ENCODE assay signal across 11 cellular contexts in genomic region chr2:109185801-109186570, GRCh38. TPM values are rescaled to one million over a fixed set of nuclear protein-coding genes. Genes with fewer than 3 reads are reported as not detected.
DNase-seq lines count a peak whose midpoint lies in the region; ATAC-seq and TF ChIP-seq lines count a peak whose summit lies in the region.
"Had no signal": no experiment of that assay in that cellular context is flagged by ENCODE, and none has a peak within 500 bp of the region (broad histone marks: within the 10 kb centered on the region; RNA-seq: fewer than 3 reads in every experiment).

No MANE protein-coding gene starts in this region.

- H3K9me3 Mint-ChIP-seq in T-helper 2 cell treated with Interferon-gamma antibody and Interleukin-4, amounts not matched to agents 5 μg/mL and 100 μg/mL, for 36 hours = no peaks in the 10 kb centered on the region
- H3K9me3 Mint-ChIP-seq in activated naive CD4-positive, alpha-beta T cell treated with anti-CD3 and anti-CD28 coated beads, Interleukin-2, amount 10 ng/mL, durations not matched to agents 7 days and 5 days = no peaks in the 10 kb centered on the region

- no peak overlapping the region for H2AFZ ChIP-seq in fibroblast of lung (ENCODE audit: low read length)

- peaks cover 39% of the 10 kb centered on the region for H3K79me2 ChIP-seq in fibroblast of lung (ENCODE audit: control insufficient read depth, insufficient read depth, low read length)

- no peak overlapping the region for H3K4me3 ChIP-seq in fibroblast of lung (replicated peaks in 1 of 4; ENCODE audit: control extremely low read depth in 1 of 4, insufficient read depth in 1 of 4, low read depth in 3 of 4, low read length in 4 of 4)
- no peak overlapping the region for H3K4me3 ChIP-seq in muscle layer of colon (ENCODE audit: low read depth in 1 of 2, low read length in 2 of 2)
- H3K4me3 ChIP-seq: colonic mucosa had no signal

- no peak overlapping the region for H3K27ac Mint-ChIP-seq in T-helper 2 cell treated with Interferon-gamma antibody and Interleukin-4, amounts not matched to agents 5 μg/mL and 100 μg/mL, for 36 hours
- H3K27ac Mint-ChIP-seq in activated naive CD4-positive, alpha-beta T cell treated with anti-CD3 and anti-CD28 coated beads, Interleukin-2, amount 10 ng/mL, durations not matched to agents 7 days and 5 days = no peak overlapping the region
- H3K27ac Mint-ChIP-seq: immature natural killer cell; stimulated activated naive CD8-positive, alpha-beta T cell treated with anti-CD3 and anti-CD28 coated beads, Interleukin-15, amount 100 ng/mL, for 72 hours had no signal

- peak overlapping the region; percentile 88 for H3K27ac ChIP-seq in fibroblast of lung (ENCODE audit: insufficient read depth, low read length)
- H3K27ac ChIP-seq in muscle layer of colon (ENCODE audit: low read depth, low read length) = peak overlapping the region; percentile 63
- H3K27ac ChIP-seq: colonic mucosa had no signal

- H3K27me3 ChIP-seq in fibroblast of lung (ENCODE audit: control insufficient read depth, insufficient read depth, low read length) (no peaks in the 10 kb centered on the region), muscle layer of colon (ENCODE audit: control insufficient read depth in 1 of 2, insufficient read depth in 2 of 2, low read length in 2 of 2) (no peaks in the 10 kb centered on the region)
- H3K27me3 ChIP-seq: colonic mucosa had no signal

- H3K27me3 Mint-ChIP-seq in T-helper 2 cell treated with Interferon-gamma antibody and Interleukin-4, amounts not matched to agents 5 μg/mL and 100 μg/mL, for 36 hours (ENCODE audit: low read depth) = peaks cover 31% of the 10 kb centered on the region
- peaks cover 29% of the 10 kb centered on the region for H3K27me3 Mint-ChIP-seq in activated naive CD4-positive, alpha-beta T cell treated with anti-CD3 and anti-CD28 coated beads, Interleukin-2, amount 10 ng/mL, durations not matched to agents 7 days and 5 days
- H3K27me3 Mint-ChIP-seq: stimulated activated naive CD8-positive, alpha-beta T cell treated with anti-CD3 and anti-CD28 coated beads, Interleukin-15, amount 100 ng/mL, for 72 hours had no signal

- no peaks in the 10 kb centered on the region for H4K20me1 ChIP-seq in fibroblast of lung (ENCODE audit: control insufficient read depth, extremely low read depth, insufficient read depth, low read length)

- no peaks in the 10 kb centered on the region for H3K36me3 Mint-ChIP-seq in T-helper 2 cell treated with Interferon-gamma antibody and Interleukin-4, amounts not matched to agents 5 μg/mL and 100 μg/mL, for 36 hours (ENCODE audit: low read depth)
- H3K36me3 Mint-ChIP-seq in activated naive CD4-positive, alpha-beta T cell treated with anti-CD3 and anti-CD28 coated beads, Interleukin-2, amount 10 ng/mL, durations not matched to agents 7 days and 5 days = no peaks in the 10 kb centered on the region

- H3K9ac ChIP-seq in fibroblast of lung (ENCODE audit: insufficient read depth, low read length) (peak overlapping the region; percentile 51), muscle layer of colon (ENCODE audit: low read length) (no peak overlapping the region)

- peaks cover 19% of the 10 kb centered on the region for H3K4me1 ChIP-seq in fibroblast of lung (ENCODE audit: control insufficient read depth, extremely low read depth, insufficient read depth, low read length)
- peaks cover 25% of the 10 kb centered on the region for H3K4me1 ChIP-seq in muscle layer of colon (ENCODE audit: insufficient read depth, low read length)
- H3K4me1 ChIP-seq: colonic mucosa had no signal

- H3K36me3 ChIP-seq in fibroblast of lung (ENCODE audit: control insufficient read depth, insufficient read depth, low read length) = no peaks in the 10 kb centered on the region
- H3K36me3 ChIP-seq in muscle layer of colon (ENCODE audit: insufficient read depth, low read length) = no peaks in the 10 kb centered on the region
- H3K36me3 ChIP-seq: colonic mucosa had no signal

- DNase-seq in fibroblast of lung (ENCODE audit: low read depth in 2 of 2) (peak; percentile 80 to 81), ureter (ENCODE audit: low spot score) (peak; percentile 63)
- no peak for DNase-seq in T-helper 2 cell treated with Interferon-gamma antibody and Interleukin-4, amounts not matched to agents 5 μg/mL and 100 μg/mL, for 36 hours (ENCODE audit: low spot score)
- no peak for DNase-seq in activated naive CD4-positive, alpha-beta T cell treated with anti-CD3 and anti-CD28 coated beads, Interleukin-2, amount 10 ng/mL, durations not matched to agents 7 days and 5 days
- no peak for DNase-seq in stimulated activated CD4-positive, alpha-beta T cell treated with anti-CD3 and anti-CD28 coated beads, Interleukin-1b, Interleukin-23, amount 100 ng/mL, for 48 hours
- DNase-seq: colonic mucosa; immature natural killer cell; NCI-H524; stimulated activated naive CD8-positive, alpha-beta T cell treated with anti-CD3 and anti-CD28 coated beads, Interleukin-15, amount 100 ng/mL, for 72 hours had no signal

- H3K4me3 Mint-ChIP-seq in T-helper 2 cell treated with Interferon-gamma antibody and Interleukin-4, amounts not matched to agents 5 μg/mL and 100 μg/mL, for 36 hours = no peak overlapping the region
- no peak overlapping the region for H3K4me3 Mint-ChIP-seq in activated naive CD4-positive, alpha-beta T cell treated with anti-CD3 and anti-CD28 coated beads, Interleukin-2, amount 10 ng/mL, durations not matched to agents 7 days and 5 days
- H3K4me3 Mint-ChIP-seq: immature natural killer cell; stimulated activated naive CD8-positive, alpha-beta T cell treated with anti-CD3 and anti-CD28 coated beads, Interleukin-15, amount 100 ng/mL, for 72 hours had no signal

- CTCF ChIA-PET in activated naive CD4-positive, alpha-beta T cell treated with anti-CD3 and anti-CD28 coated beads, Interleukin-2, amount 10 ng/mL, durations not matched to agents 7 days and 5 days (lab: Charles Lee) = no interaction called here

- peaks cover 4% of the 10 kb centered on the region for H3K4me1 Mint-ChIP-seq in T-helper 2 cell treated with Interferon-gamma antibody and Interleukin-4, amounts not matched to agents 5 μg/mL and 100 μg/mL, for 36 hours (ENCODE audit: low read depth)
- H3K4me1 Mint-ChIP-seq in activated naive CD4-positive, alpha-beta T cell treated with anti-CD3 and anti-CD28 coated beads, Interleukin-2, amount 10 ng/mL, durations not matched to agents 7 days and 5 days = no peaks in the 10 kb centered on the region
- H3K4me1 Mint-ChIP-seq: immature natural killer cell had no signal

- peak; percentile 92 for ATAC-seq in SK-N-SH treated with all-trans-retinoic acid at 6 μM for 48 hours
- ATAC-seq: stimulated activated naive CD8-positive, alpha-beta T cell treated with anti-CD3 and anti-CD28 coated beads, Interleukin-15, amount 100 ng/mL, for 72 hours had no signal

- no peak for TF ChIP-seq CTCF in fibroblast of lung (conservative IDR thresholded peaks at IDR 0.05 in 1 of 2, IDR thresholded peaks at IDR 0.05 in 1 of 2; ENCODE audit: low read depth in 1 of 2, low read length in 2 of 2)

- H3K4me2 ChIP-seq in fibroblast of lung (ENCODE audit: extremely low read depth, insufficient read depth, low read length) = peak overlapping the region; percentile 13

- H3K9me3 ChIP-seq in fibroblast of lung (ENCODE audit: control insufficient read depth, insufficient read depth, low read depth, low read length) (no peaks in the 10 kb centered on the region), muscle layer of colon (ENCODE audit: low read length) (no peaks in the 10 kb centered on the region)
- H3K9me3 ChIP-seq: colonic mucosa had no signal

TF ChIP-seq in SK-N-SH treated with all-trans-retinoic acid at 6 μM for 48 hours, 23 proteins besides CTCF, POLR2A, EP300 and RAD21:
- TF ChIP-seq ARNTL (CRISPR knock-in tag; IDR thresholded peaks at IDR 0.05; ENCODE audit: borderline replicate concordance, low read depth) (no peak), TOX (CRISPR knock-in tag; IDR thresholded peaks at IDR 0.05; ENCODE audit: borderline replicate concordance) (no peak), BACH2 (CRISPR knock-in tag; IDR thresholded peaks at IDR 0.05; ENCODE audit: borderline replicate concordance) (no peak), RARB (CRISPR knock-in tag; IDR thresholded peaks at IDR 0.05) (no peak), OSR1 (CRISPR knock-in tag; IDR thresholded peaks at IDR 0.05) (no peak), POU6F1 (CRISPR knock-in tag; IDR thresholded peaks at IDR 0.05; ENCODE audit: borderline replicate concordance, low read depth) (no peak), CSDC2 (CRISPR knock-in tag; IDR thresholded peaks at IDR 0.05) (no peak), TCF4 (CRISPR knock-in tag; IDR thresholded peaks at IDR 0.05; ENCODE audit: borderline replicate concordance) (no peak), PATZ1 (CRISPR knock-in tag; IDR thresholded peaks at IDR 0.05; ENCODE audit: borderline replicate concordance) (no peak)

RNA-seq across cellular contexts. Expression of gene SH3RF3, which starts 57.0 kb away (rescaled TPM):
- total RNA-seq in fibroblast of lung (6.7 and 10.1 TPM in 2 replicates), ureter (8.0 TPM)
- 8.3 and 9.5 TPM in 2 replicates for polyA plus RNA-seq in fibroblast of lung
- polyA plus RNA-seq in fibroblast of lung (2012) = 13.3 and 14.8 TPM in 2 replicates
- polyA minus RNA-seq in fibroblast of lung (ENCODE audit: low replicate concordance) = 16.0 and 21.7 TPM in 2 replicates
- polyA plus RNA-seq: immature natural killer cell had no signal

Comparison
In these comparisons a context has a peak if more than half of its experiments do, and no peak if none do; other contexts are left out.
1. DNase-seq: peak in fibroblast of lung (2 of 2) and ureter (single experiment); none in T-helper 2 cell treated with Interferon-gamma antibody and Interleukin-4, amounts not matched to agents 5 μg/mL and 100 μg/mL, for 36 hours (single experiment), activated naive CD4-positive, alpha-beta T cell treated with anti-CD3 and anti-CD28 coated beads, Interleukin-2, amount 10 ng/mL, durations not matched to agents 7 days and 5 days (single experiment) and stimulated activated CD4-positive, alpha-beta T cell treated with anti-CD3 and anti-CD28 coated beads, Interleukin-1b, Interleukin-23, amount 100 ng/mL, for 48 hours (single experiment).